Comparison of ENCODE assay signal across 15 cellular contexts in genomic region chr15:81419304-81419943, GRCh38. TPM values are rescaled to one million over a fixed set of nuclear protein-coding genes. Genes with fewer than 3 reads are reported as not detected.
A peak's percentile ranks its signal among the peaks of the same experiment; 100 is the strongest.
DNase-seq lines count a peak whose midpoint lies in the region; ATAC-seq and TF ChIP-seq lines count a peak whose summit lies in the region.
"Had no signal": no experiment of that assay in that cellular context is flagged by ENCODE, and none has a peak within 500 bp of the region (broad histone marks: within the 10 kb centered on the region; RNA-seq: fewer than 3 reads in every experiment).

No MANE protein-coding gene starts in this region.

- H3K4me3 ChIP-seq in GM23338: peak overlapping the region; percentile 12
- no peak overlapping the region for H3K4me3 ChIP-seq in neuronal stem cell (ENCODE audit: low read length in 2 of 2)
- no peak overlapping the region for H3K4me3 ChIP-seq in upper lobe of left lung
- H3K4me3 ChIP-seq in PC-9: no peak overlapping the region
- H3K4me3 ChIP-seq: ascending aorta, prostate gland, testis had no signal

- H2BK120ac ChIP-seq in neuronal stem cell (ENCODE audit: low read depth, low read length): no peak overlapping the region

- H3K4me1 ChIP-seq in GM23338 (ENCODE audit: insufficient read depth) (peaks cover 11% of the 10 kb centered on the region), neuronal stem cell (ENCODE audit: control insufficient read depth in 2 of 2, insufficient read depth in 1 of 2, low read depth in 1 of 2, low read length in 2 of 2) (peaks cover 0 to 5% of the 10 kb centered on the region in 2 donors), upper lobe of left lung (no peaks in the 10 kb centered on the region), PC-9 (replicated peaks; ENCODE audit: insufficient read depth) (no peaks in the 10 kb centered on the region)
- H3K4me1 ChIP-seq: ascending aorta, prostate gland, testis had no signal

- TF ChIP-seq CTCF in GM23338 (conservative IDR thresholded peaks at IDR 0.05; ENCODE audit: low read depth in 2 of 2): no peak
- TF ChIP-seq CTCF in upper lobe of left lung (IDR thresholded peaks at IDR 0.05): no peak
- TF ChIP-seq CTCF in PC-9 (conservative IDR thresholded peaks at IDR 0.05): no peak

- H3K9me2 ChIP-seq in GM23338 (ENCODE audit: insufficient read depth) (no peaks in the 10 kb centered on the region), PC-9 (ENCODE audit: insufficient read depth) (no peaks in the 10 kb centered on the region)

- POLR2A ChIA-PET in PC-9 (lab: Charles Lee; ENCODE audit: unreplicated experiment): no interaction called here

- no peak overlapping the region for H2BK12ac ChIP-seq in neuronal stem cell (ENCODE audit: low read length)

- H3K36me3 ChIP-seq in GM23338 (ENCODE audit: insufficient read depth): no peaks in the 10 kb centered on the region
- no peaks in the 10 kb centered on the region for H3K36me3 ChIP-seq in neuronal stem cell (replicated peaks in 1 of 2; ENCODE audit: control insufficient read depth in 2 of 2, insufficient read depth in 2 of 2, low read length in 2 of 2)
- no peaks in the 10 kb centered on the region for H3K36me3 ChIP-seq in upper lobe of left lung
- no peaks in the 10 kb centered on the region for H3K36me3 ChIP-seq in PC-9 (ENCODE audit: low read depth)
- H3K36me3 ChIP-seq: ascending aorta, prostate gland had no signal

- H3F3A ChIP-seq in GM23338 (replicated peaks; ENCODE audit: low read depth) (no peaks in the 10 kb centered on the region), PC-9 (ENCODE audit: insufficient read depth, low read depth) (no peaks in the 10 kb centered on the region)

- H2BK15ac ChIP-seq in neuronal stem cell (ENCODE audit: low read length): no peak overlapping the region

- peak; percentile 83 for DNase-seq in GM23338 (ENCODE audit: low spot score)
- peak; percentile 49 for DNase-seq in NCI-H2227 treated with DMSO at 0.1 percent for 48 hours (lab: John Stamatoyannopoulos, UW)
- peak; percentile 26 for DNase-seq in fibroblast of gingiva (ENCODE audit: low read depth)
- peak; percentile 26 for DNase-seq in neuronal stem cell (ENCODE audit: low spot score)
- no peak for DNase-seq in Right ventricle myocardium superior
- DNase-seq in activated T-helper 2 cell treated with anti-CD3 and anti-CD28 coated beads, Interferon-gamma antibody, Interleukin-2, Interleukin-4, amounts not matched to agents 10 μg/mL and 5 μg/mL and 100 μg/mL, durations not matched to agents 14 hours and 24 hours and 36 hours (ENCODE audit: low spot score): no peak
- DNase-seq in upper lobe of left lung: no peak
- DNase-seq in PC-9: no peak
- DNase-seq: CD4-positive, CD25-positive, alpha-beta regulatory T cell; testis had no signal

- H3K27me3 ChIP-seq in GM23338 (ENCODE audit: insufficient read depth): no peaks in the 10 kb centered on the region
- no peaks in the 10 kb centered on the region for H3K27me3 ChIP-seq in neuronal stem cell (ENCODE audit: control insufficient read depth in 3 of 3, insufficient read depth in 3 of 3, low read depth in 1 of 3, low read length in 3 of 3)
- H3K27me3 ChIP-seq in upper lobe of left lung: no peaks in the 10 kb centered on the region
- peaks cover 18% of the 10 kb centered on the region; the same call in 1 of the 2 replicates for H3K27me3 ChIP-seq in PC-9 (ENCODE audit: insufficient read depth, low read depth)
- H3K27me3 ChIP-seq: ascending aorta, testis had no signal

- H2AK5ac ChIP-seq in neuronal stem cell (ENCODE audit: low read depth, low read length): no peak overlapping the region

- ATAC-seq in GM23338: peak; percentile 99
- ATAC-seq in Right ventricle myocardium superior (ENCODE audit: poor library complexity): no peak
- no peak for ATAC-seq in upper lobe of left lung (ENCODE audit: low FRiP score in 2 of 2)
- ATAC-seq: HCT116, Panc1 had no signal

- H3K36me3 Mint-ChIP-seq in GM23338 (ENCODE audit: low read depth): no peaks in the 10 kb centered on the region
- no peaks in the 10 kb centered on the region for H3K36me3 Mint-ChIP-seq in activated T-helper 2 cell treated with anti-CD3 and anti-CD28 coated beads, Interferon-gamma antibody, Interleukin-2, Interleukin-4, amounts not matched to agents 10 μg/mL and 5 μg/mL and 100 μg/mL, durations not matched to agents 14 hours and 24 hours and 36 hours (ENCODE audit: low read depth)
- H3K36me3 Mint-ChIP-seq: CD4-positive, CD25-positive, alpha-beta regulatory T cell had no signal

- no peak for TF ChIP-seq EP300 in upper lobe of left lung (IDR thresholded peaks at IDR 0.05)

- no peak overlapping the region for H3K23ac ChIP-seq in neuronal stem cell (ENCODE audit: low read depth, low read length, poor library complexity)

- H4K91ac ChIP-seq in neuronal stem cell (ENCODE audit: low read depth, low read length, poor library complexity): no peak overlapping the region

- H3K27ac Mint-ChIP-seq in GM23338: peak overlapping the region; percentile 90
- no peak overlapping the region for H3K27ac Mint-ChIP-seq in activated T-helper 2 cell treated with anti-CD3 and anti-CD28 coated beads, Interferon-gamma antibody, Interleukin-2, Interleukin-4, amounts not matched to agents 10 μg/mL and 5 μg/mL and 100 μg/mL, durations not matched to agents 14 hours and 24 hours and 36 hours
- H3K27ac Mint-ChIP-seq: CD4-positive, CD25-positive, alpha-beta regulatory T cell had no signal

- no peak overlapping the region for H3K14ac ChIP-seq in neuronal stem cell (ENCODE audit: low read length)

- WGBS in neuronal stem cell (ENCODE audit: extremely low coverage in 2 of 2, insufficient read length in 2 of 2, insufficient replicate concordance in 1 of 2), 2 donors: no CpG with 5 or more reads among the region's 9 CpGs
- WGBS in upper lobe of left lung, 2 donors: 45 to 57% methylated on average over 9 of the region's 9 CpGs

- H3K9me3 ChIP-seq in neuronal stem cell (replicated peaks in 1 of 2; ENCODE audit: control insufficient read depth in 2 of 2, insufficient read depth in 1 of 2, low read depth in 1 of 2, low read length in 2 of 2) (no peaks in the 10 kb centered on the region), upper lobe of left lung (no peaks in the 10 kb centered on the region), PC-9 (ENCODE audit: insufficient read depth, low read depth) (no peaks in the 10 kb centered on the region)
- H3K9me3 ChIP-seq: ascending aorta, prostate gland, testis had no signal

- H3K9me3 Mint-ChIP-seq in GM23338: no peaks in the 10 kb centered on the region
- no peaks in the 10 kb centered on the region for H3K9me3 Mint-ChIP-seq in activated T-helper 2 cell treated with anti-CD3 and anti-CD28 coated beads, Interferon-gamma antibody, Interleukin-2, Interleukin-4, amounts not matched to agents 10 μg/mL and 5 μg/mL and 100 μg/mL, durations not matched to agents 14 hours and 24 hours and 36 hours

- H2BK5ac ChIP-seq in neuronal stem cell (ENCODE audit: low read length): no peak overlapping the region

- peaks cover 18% of the 10 kb centered on the region for H3K4me1 Mint-ChIP-seq in GM23338
- H3K4me1 Mint-ChIP-seq in activated T-helper 2 cell treated with anti-CD3 and anti-CD28 coated beads, Interferon-gamma antibody, Interleukin-2, Interleukin-4, amounts not matched to agents 10 μg/mL and 5 μg/mL and 100 μg/mL, durations not matched to agents 14 hours and 24 hours and 36 hours (ENCODE audit: low read depth): peaks cover 5% of the 10 kb centered on the region

- no peak for TF ChIP-seq POLR2A in upper lobe of left lung (IDR thresholded peaks at IDR 0.05)

- no peaks in the 10 kb centered on the region for H3K79me2 ChIP-seq in GM23338 (replicated peaks; ENCODE audit: insufficient read depth)
- H3K79me2 ChIP-seq in PC-9 (ENCODE audit: low read depth): no peaks in the 10 kb centered on the region

- H3K27ac ChIP-seq in GM23338 (ENCODE audit: low read depth) (no peak overlapping the region), neuronal stem cell (replicated peaks; ENCODE audit: low read length) (no peak overlapping the region), upper lobe of left lung (no peak overlapping the region), PC-9 (no peak overlapping the region)
- H3K27ac ChIP-seq: ascending aorta, prostate gland, testis had no signal

- H3K79me1 ChIP-seq in neuronal stem cell (ENCODE audit: low read depth, low read length): no peaks in the 10 kb centered on the region

- intact Hi-C loops in Right ventricle myocardium superior (cut with DNase I): no loop called here
- intact Hi-C loops in activated T-helper 2 cell treated with anti-CD3 and anti-CD28 coated beads, Interferon-gamma antibody, Interleukin-2, Interleukin-4, amounts not matched to agents 10 μg/mL and 5 μg/mL and 100 μg/mL, durations not matched to agents 14 hours and 24 hours and 36 hours (cut with micrococcal nuclease): loop anchor here (10.0 kb wide), 1 partner anchor 625 kb away; the partner anchor contains the start of gene MEX3B
- intact Hi-C loops in PC-9 (cut with micrococcal nuclease; ENCODE audit: unreplicated experiment): no loop called here

- peak overlapping the region; percentile 36 for H3K4me2 ChIP-seq in GM23338
- H3K4me2 ChIP-seq in neuronal stem cell (ENCODE audit: insufficient read depth, low read length, poor library complexity, severe bottlenecking): peak overlapping the region; percentile 28
- no peak overlapping the region for H3K4me2 ChIP-seq in PC-9

- no TSS peak for BruUV-seq in PC-9 (replicated peaks; lab: Mats Ljungman, UMichigan)

- H4K20me1 ChIP-seq in GM23338 (replicated peaks; ENCODE audit: insufficient read depth): no peaks in the 10 kb centered on the region
- H4K20me1 ChIP-seq in PC-9 (ENCODE audit: insufficient read depth): no peaks in the 10 kb centered on the region

- no peaks in the 10 kb centered on the region for H3K27me3 Mint-ChIP-seq in GM23338 (ENCODE audit: insufficient read depth, low read depth, poor library complexity)
- H3K27me3 Mint-ChIP-seq in activated T-helper 2 cell treated with anti-CD3 and anti-CD28 coated beads, Interferon-gamma antibody, Interleukin-2, Interleukin-4, amounts not matched to agents 10 μg/mL and 5 μg/mL and 100 μg/mL, durations not matched to agents 14 hours and 24 hours and 36 hours (ENCODE audit: low read depth): peaks cover 4% of the 10 kb centered on the region

- H3K9ac ChIP-seq in neuronal stem cell (ENCODE audit: low read depth, low read length, poor library complexity): no peak overlapping the region

- peak overlapping the region; percentile 2; the same call in 1 of the 2 replicates for H2AFZ ChIP-seq in GM23338
- H2AFZ ChIP-seq in neuronal stem cell (ENCODE audit: low read length): peak overlapping the region; percentile 77
- H2AFZ ChIP-seq in PC-9: no peak overlapping the region

- CTCF ChIA-PET in PC-9 (lab: Charles Lee): no interaction called here

- H3K4ac ChIP-seq in neuronal stem cell (ENCODE audit: low read length): no peak overlapping the region

- H3K4me3 Mint-ChIP-seq in GM23338: peak overlapping the region; percentile 62
- H3K4me3 Mint-ChIP-seq in activated T-helper 2 cell treated with anti-CD3 and anti-CD28 coated beads, Interferon-gamma antibody, Interleukin-2, Interleukin-4, amounts not matched to agents 10 μg/mL and 5 μg/mL and 100 μg/mL, durations not matched to agents 14 hours and 24 hours and 36 hours (ENCODE audit: low read depth): no peak overlapping the region
- H3K4me3 Mint-ChIP-seq: CD4-positive, CD25-positive, alpha-beta regulatory T cell had no signal

- no peak overlapping the region for H3K18ac ChIP-seq in neuronal stem cell (ENCODE audit: low read length)

- H4K8ac ChIP-seq in neuronal stem cell (ENCODE audit: low read depth, low read length): no peak overlapping the region

RNA-seq across cellular contexts. Expression of gene TMC3, which starts 45.4 kb away (rescaled TPM):
- not detected in 2 replicates for total RNA-seq in GM23338 (2014; rRNA removed; shearing (Covaris generic))
- polyA plus RNA-seq in GM23338 (2016; fragmentation: Nextera tagmentation; extraction: Ambion mirVana): 0.07 and 0.10 TPM in 2 replicates
- 0.03 TPM for polyA plus RNA-seq in neuronal stem cell (2013, experiment 1 of 2)
- 0.01 TPM for polyA plus RNA-seq in neuronal stem cell (2013, experiment 2 of 2)
- total RNA-seq in Right ventricle myocardium superior: not detected
- not detected in 2 replicates for total RNA-seq in activated T-helper 2 cell treated with anti-CD3 and anti-CD28 coated beads, Interferon-gamma antibody, Interleukin-2, Interleukin-4, amounts not matched to agents 10 μg/mL and 5 μg/mL and 100 μg/mL, durations not matched to agents 14 hours and 24 hours and 36 hours
- not detected for total RNA-seq in upper lobe of left lung
- not detected in 2 replicates for total RNA-seq in PC-9 (2021)
- total RNA-seq: ascending aorta; CD4-positive, CD25-positive, alpha-beta regulatory T cell; epithelial cell of proximal tubule had no signal

Comparison
In these comparisons a context has a peak if more than half of its experiments do, and no peak if none do; other contexts are left out.
1. DNase-seq: peak in GM23338 (single experiment), NCI-H2227 treated with DMSO at 0.1 percent for 48 hours (single experiment), fibroblast of gingiva (single experiment) and neuronal stem cell (single experiment); none in Right ventricle myocardium superior (single experiment), activated T-helper 2 cell treated with anti-CD3 and anti-CD28 coated beads, Interferon-gamma antibody, Interleukin-2, Interleukin-4, amounts not matched to agents 10 μg/mL and 5 μg/mL and 100 μg/mL, durations not matched to agents 14 hours and 24 hours and 36 hours (single experiment), upper lobe of left lung (0 of 2) and PC-9 (0 of 2).